Comparison of ENCODE assay signal across 24 cellular contexts in genomic region chr20:52569201-52569600, GRCh38.
"Had no signal": no experiment of that assay in that cellular context is flagged by ENCODE, and none has a peak within 500 bp of the region (broad histone marks: within the 10 kb centered on the region; RNA-seq: fewer than 3 reads in every experiment).

No MANE protein-coding gene starts in this region.

- H3K27me3 ChIP-seq: colonic mucosa, esophagus squamous epithelium, heart left ventricle, neural progenitor cell had no signal

- DNase-seq: activated B cell treated with CpG ODN at 0.5 μM for 24 hours; activated CD4-positive, alpha-beta T cell treated with anti-CD3 and anti-CD28 coated beads for 36 hours; activated CD4-positive, alpha-beta T cell treated with anti-CD3 and anti-CD28 coated beads, Interleukin-2, amount 50 U/mL, for 48 hours; activated CD8-positive, alpha-beta memory T cell treated with anti-CD3 and anti-CD28 coated beads, Interleukin-2, amount 50 U/mL, for 48 hours; activated naive CD4-positive, alpha-beta T cell treated with Interleukin-2 at 50 U/mL for 16 hours; activated naive CD8-positive, alpha-beta T cell treated with anti-CD3 and anti-CD28 coated beads for 36 hours; activated T-cell treated with anti-CD3 and anti-CD28 coated beads, Interleukin-2, amount 50 U/mL, for 4 hours; amniotic stem cell; colonic mucosa; dorsolateral prefrontal cortex; esophagus squamous epithelium; heart left ventricle; lower lobe of right lung; naive B cell; posterior cingulate gyrus; stimulated activated CD4-positive, alpha-beta T cell treated with anti-CD3 and anti-CD28 coated beads, Interleukin-2, amount 100 ng/mL, for 48 hours; stimulated activated CD8-positive, alpha-beta memory T cell treated with anti-CD3 and anti-CD28 coated beads, Interleukin-4, amount 100 ng/mL, for 48 hours; stimulated activated naive B cell treated with anti-CD40 and anti-IgM and Interleukin-4, amounts not matched to agents 10 μg/mL and 1 μg/mL and 100 μg/mL, for 72 hours; T-helper 17 cell had no signal

- H3K27ac ChIP-seq: colonic mucosa, dorsolateral prefrontal cortex, esophagus squamous epithelium, gastroesophageal sphincter, heart left ventricle, lower lobe of right lung, neural progenitor cell had no signal

- H2AFZ ChIP-seq: neural progenitor cell had no signal

- H3K27ac Mint-ChIP-seq: activated B cell treated with CpG ODN at 0.5 μM for 24 hours; activated CD4-positive, alpha-beta T cell treated with anti-CD3 and anti-CD28 coated beads for 36 hours; activated naive CD8-positive, alpha-beta T cell treated with anti-CD3 and anti-CD28 coated beads for 36 hours; naive B cell; neural progenitor cell; stimulated activated naive B cell treated with anti-CD40 and anti-IgM and Interleukin-4, amounts not matched to agents 10 μg/mL and 1 μg/mL and 100 μg/mL, for 72 hours; T-helper 17 cell had no signal

- H3K9me3 ChIP-seq: colonic mucosa, esophagus squamous epithelium, gastroesophageal sphincter, lower lobe of right lung had no signal

- H3K4me2 ChIP-seq: neural progenitor cell had no signal

- FAIRE-seq: bronchial epithelial cell, keratinocyte had no signal

- ATAC-seq: activated CD4-positive, alpha-beta T cell treated with anti-CD3 and anti-CD28 coated beads for 36 hours; activated T-cell treated with anti-CD3 and anti-CD28 coated beads, Interleukin-2, amount 50 U/mL, for 4 hours; gastroesophageal sphincter; heart left ventricle; left lobe of liver; lower lobe of right lung; stimulated activated naive B cell treated with anti-CD40 and anti-IgM and Interleukin-4, amounts not matched to agents 10 μg/mL and 1 μg/mL and 100 μg/mL, for 72 hours; T-helper 17 cell had no signal

- H3K36me3 ChIP-seq: colonic mucosa, esophagus squamous epithelium, gastroesophageal sphincter, heart left ventricle, lower lobe of right lung, neural progenitor cell had no signal

- H3K4me1 Mint-ChIP-seq: activated B cell treated with CpG ODN at 0.5 μM for 24 hours; activated CD4-positive, alpha-beta T cell treated with anti-CD3 and anti-CD28 coated beads for 36 hours; activated naive CD8-positive, alpha-beta T cell treated with anti-CD3 and anti-CD28 coated beads for 36 hours; naive B cell; neural progenitor cell; stimulated activated naive B cell treated with anti-CD40 and anti-IgM and Interleukin-4, amounts not matched to agents 10 μg/mL and 1 μg/mL and 100 μg/mL, for 72 hours had no signal

- H3K27me3 Mint-ChIP-seq: activated CD4-positive, alpha-beta T cell treated with anti-CD3 and anti-CD28 coated beads for 36 hours; activated naive CD8-positive, alpha-beta T cell treated with anti-CD3 and anti-CD28 coated beads for 36 hours had no signal

- H3K4me3 Mint-ChIP-seq: activated B cell treated with CpG ODN at 0.5 μM for 24 hours; activated CD4-positive, alpha-beta T cell treated with anti-CD3 and anti-CD28 coated beads for 36 hours; activated naive CD8-positive, alpha-beta T cell treated with anti-CD3 and anti-CD28 coated beads for 36 hours; activated T-cell treated with anti-CD3 and anti-CD28 coated beads, Interleukin-2, amount 50 U/mL, for 4 hours; neural progenitor cell; stimulated activated naive B cell treated with anti-CD40 and anti-IgM and Interleukin-4, amounts not matched to agents 10 μg/mL and 1 μg/mL and 100 μg/mL, for 72 hours; T-helper 17 cell had no signal

- H3K36me3 Mint-ChIP-seq: activated naive CD8-positive, alpha-beta T cell treated with anti-CD3 and anti-CD28 coated beads for 36 hours; naive B cell; neural progenitor cell; stimulated activated naive B cell treated with anti-CD40 and anti-IgM and Interleukin-4, amounts not matched to agents 10 μg/mL and 1 μg/mL and 100 μg/mL, for 72 hours had no signal

- H3K9me3 Mint-ChIP-seq: activated B cell treated with CpG ODN at 0.5 μM for 24 hours; activated T-cell treated with anti-CD3 and anti-CD28 coated beads, Interleukin-2, amount 50 U/mL, for 4 hours; neural progenitor cell had no signal

- H3K4me1 ChIP-seq: colonic mucosa, esophagus squamous epithelium, gastroesophageal sphincter, heart left ventricle, lower lobe of right lung, neural progenitor cell had no signal

- H3K4me3 ChIP-seq: colonic mucosa, dorsolateral prefrontal cortex, esophagus squamous epithelium, gastroesophageal sphincter, heart left ventricle, lower lobe of right lung, neural progenitor cell had no signal
